ENCODE assay signal across 19 cellular contexts in the genomic region with DNA sequence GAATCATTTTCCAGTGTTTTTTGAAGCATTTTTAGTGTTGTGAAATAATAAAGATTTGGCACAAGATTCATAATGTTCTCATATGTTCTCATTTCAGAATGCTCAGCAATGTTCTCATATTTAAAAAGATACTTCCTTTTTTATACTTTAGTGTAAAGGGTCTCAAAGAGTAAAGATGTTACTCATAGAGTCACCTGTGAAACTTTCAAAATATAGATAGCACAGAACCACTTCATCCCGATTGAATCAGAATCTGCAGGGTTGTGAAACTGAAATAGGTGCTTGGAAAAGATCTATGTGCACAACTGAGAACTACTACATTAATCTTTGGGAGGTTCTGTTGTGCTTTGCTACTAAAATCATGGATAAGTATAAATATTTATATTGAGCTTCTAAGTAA.
A peak's percentile ranks its signal among the peaks of the same experiment; 100 is the strongest.
DNase-seq lines count a peak whose midpoint lies in the region; ATAC-seq and TF ChIP-seq lines count a peak whose summit lies in the region.
"Had no signal": no experiment of that assay in that cellular context is flagged by ENCODE, and none has a peak within 500 bp of the region (broad histone marks: within the 10 kb centered on the region; RNA-seq: fewer than 3 reads in every experiment).

No MANE protein-coding gene starts in this region.

- no peaks in the 10 kb centered on the region for H3K36me3 ChIP-seq in esophagus muscularis mucosa
- H3K36me3 ChIP-seq in heart left ventricle: no peaks in the 10 kb centered on the region
- H3K36me3 ChIP-seq: gastrocnemius medialis, SJSA1, uterus had no signal

- H3K27me3 ChIP-seq in esophagus muscularis mucosa (no peaks in the 10 kb centered on the region), heart left ventricle (no peaks in the 10 kb centered on the region)
- H3K27me3 ChIP-seq: gastrocnemius medialis, SJSA1, uterus had no signal

- H3K4me3 ChIP-seq in esophagus muscularis mucosa: no peak overlapping the region
- H3K4me3 ChIP-seq in heart left ventricle: no peak overlapping the region
- H3K4me3 ChIP-seq: gastrocnemius medialis, SJSA1, uterus had no signal

- TF ChIP-seq CTCF in esophagus muscularis mucosa (IDR thresholded peaks at IDR 0.05) (no peak), heart left ventricle (IDR thresholded peaks at IDR 0.05) (no peak)

- no peak overlapping the region for H3K27ac ChIP-seq in esophagus muscularis mucosa (replicated peaks in 1 of 4)
- no peak overlapping the region for H3K27ac ChIP-seq in heart left ventricle
- H3K27ac ChIP-seq: gastrocnemius medialis, SJSA1, uterus had no signal

- WGBS in esophagus muscularis mucosa: 55% methylated on average over 1 of the region's 1 CpG
- WGBS in heart left ventricle, 4 donors: 72 to 84% (median 81%) methylated on average over 1 of the region's 1 CpG

- intact Hi-C loops in esophagus muscularis mucosa (cut with DNase I): no loop called here
- intact Hi-C loops in heart left ventricle (cut with DNase I): no loop called here

- ATAC-seq in GM18505 (IDR thresholded peaks at IDR 0.05; ENCODE audit: unreplicated experiment) (peak; percentile 56), GM21360 (IDR thresholded peaks at IDR 0.05; ENCODE audit: unreplicated experiment) (peak; percentile 75), HG02884 (IDR thresholded peaks at IDR 0.05; ENCODE audit: unreplicated experiment) (peak; percentile 66), HG03521 (IDR thresholded peaks at IDR 0.05; ENCODE audit: unreplicated experiment) (peak; percentile 37), heart left ventricle (no peak)
- ATAC-seq: gastrocnemius medialis, left ventricle myocardium superior had no signal

- no peaks in the 10 kb centered on the region for H3K4me1 ChIP-seq in esophagus muscularis mucosa
- peaks cover 0 to 7% (median 0%) of the 10 kb centered on the region in 12 donors for H3K4me1 ChIP-seq in heart left ventricle
- H3K4me1 ChIP-seq: gastrocnemius medialis, SJSA1, uterus had no signal

- no peak for DNase-seq in NCI-H1694 treated with DMSO at 0.1 percent for 48 hours (lab: John Stamatoyannopoulos, UW)
- DNase-seq in esophagus muscularis mucosa (ENCODE audit: extremely low spot score): no peak
- no peak for DNase-seq in heart left ventricle
- DNase-seq in NCI-H82 (lab: John Stamatoyannopoulos, UW): no peak
- DNase-seq: activated CD4-positive, alpha-beta T cell treated with anti-CD3 and anti-CD28 coated beads for 48 hours; activated naive CD4-positive, alpha-beta T cell treated with anti-CD3 and anti-CD28 coated beads for 36 hours; CD4-positive, CD25-positive, alpha-beta regulatory T cell; DMS53; gastrocnemius medialis; GOT3; left ventricle myocardium superior; NCI-H2029; occipital lobe; uterus had no signal

- no peak for TF ChIP-seq POLR2A in GM18505 (IDR thresholded peaks at IDR 0.05; ENCODE audit: borderline replicate concordance, extremely low read depth, insufficient read depth, insufficient read length)
- no peak for TF ChIP-seq POLR2A in esophagus muscularis mucosa (IDR thresholded peaks at IDR 0.05; ENCODE audit: low read depth)
- no peak for TF ChIP-seq POLR2A in heart left ventricle (IDR thresholded peaks at IDR 0.05)

- no peaks in the 10 kb centered on the region for H3K9me3 ChIP-seq in esophagus muscularis mucosa
- no peaks in the 10 kb centered on the region for H3K9me3 ChIP-seq in heart left ventricle
- H3K9me3 ChIP-seq: gastrocnemius medialis, SJSA1, uterus had no signal

- no peak for TF ChIP-seq EP300 in esophagus muscularis mucosa (IDR thresholded peaks at IDR 0.05)

Comparison
In these comparisons a context has a peak if more than half of its experiments do, and no peak if none do; other contexts are left out.
1. ATAC-seq: peak in GM18505 (single experiment), GM21360 (single experiment), HG02884 (single experiment) and HG03521 (single experiment); none in heart left ventricle (0 of 4).